Comparison of ENCODE assay signal across 8 cellular contexts in genomic region chr11:65134240-65134951, GRCh38.
A peak's percentile ranks its signal among the peaks of the same experiment; 100 is the strongest.
DNase-seq lines count a peak whose midpoint lies in the region; ATAC-seq and TF ChIP-seq lines count a peak whose summit lies in the region.

SYVN1 (minus strand) TSS chr11:65134519; CDS start chr11:65133601, 918 bp downstream.

- peaks cover 10% of the 10 kb centered on the region for H3K79me2 ChIP-seq in parathyroid adenoma

- no peak for TF ChIP-seq CTCF in GM10248 (IDR thresholded peaks at IDR 0.05; ENCODE audit: control extremely low read depth, extremely low read depth, low read depth, missing control alignments)
- no peak for TF ChIP-seq CTCF in parathyroid adenoma (IDR thresholded peaks at IDR 0.05)
- TF ChIP-seq CTCF in tibial artery (IDR thresholded peaks at IDR 0.05) = no peak

- POLR2A ChIA-PET in GM10248 (lab: Yijun Ruan, JAX) = interaction anchor here (0.6 to 2.9 kb wide), 5 partner anchors 8 to 275 kb away, joined by 3 to 10 read pairs (median 3); partner anchors contain the start of genes FAU and MRPL49

- H3K36me3 ChIP-seq in parathyroid adenoma (ENCODE audit: control insufficient read depth, insufficient read depth, low read length) (no peaks in the 10 kb centered on the region), tibial artery (peaks cover 23 to 39% (median 35%) of the 10 kb centered on the region in 3 donors)

- peak; percentile 55 for ATAC-seq in HG02588 (IDR thresholded peaks at IDR 0.05; ENCODE audit: unreplicated experiment)

- H3K4me2 ChIP-seq in parathyroid adenoma (ENCODE audit: low read length) = peak within 1 kb of the TSS; percentile 96

- H3K27me3 Mint-ChIP-seq in activated naive CD8-positive, alpha-beta T cell = no peaks in the 10 kb centered on the region

- CTCF ChIA-PET in GM10248 (lab: Yijun Ruan, JAX) = interaction anchor here (1.0 to 4.6 kb wide), 12 partner anchors 9 to 195 kb away, joined by 3 to 22 read pairs (median 5); partner anchors contain the start of genes CAPN1, FAU, MRPL49 and TM7SF2

- peak; percentile 92 for DNase-seq in GM10248 (ENCODE audit: extremely low spot score)
- peak; percentile 41 for DNase-seq in NCI-H1048 (lab: John Stamatoyannopoulos, UW)
- peak; percentile 89 for DNase-seq in SKM-1 treated with dmso at 0.1 percent for 144 hours (lab: John Stamatoyannopoulos, UW; ENCODE audit: unreplicated experiment)
- DNase-seq in head of caudate nucleus = peak; percentile 85 to 97 (median 94)
- DNase-seq in tibial artery = peak; percentile 90 to 95

- no peaks in the 10 kb centered on the region for H3K36me3 Mint-ChIP-seq in activated naive CD8-positive, alpha-beta T cell

- H3K4me1 Mint-ChIP-seq in activated naive CD8-positive, alpha-beta T cell (ENCODE audit: low read depth) = peaks cover 38% of the 10 kb centered on the region

- H3K9me3 ChIP-seq in parathyroid adenoma (ENCODE audit: control insufficient read depth, low read length) (no peaks in the 10 kb centered on the region), tibial artery (no peaks in the 10 kb centered on the region)

- peak within 1 kb of the TSS; percentile 99 for H3K4me3 Mint-ChIP-seq in activated naive CD8-positive, alpha-beta T cell

- H3K4me1 ChIP-seq in parathyroid adenoma = peaks cover 2% of the 10 kb centered on the region
- peaks cover 5 to 30% (median 28%) of the 10 kb centered on the region in 4 donors for H3K4me1 ChIP-seq in tibial artery

- peak within 1 kb of the TSS; percentile 100 for H3K27ac Mint-ChIP-seq in activated naive CD8-positive, alpha-beta T cell

- H2AFZ ChIP-seq in parathyroid adenoma = peak within 1 kb of the TSS; percentile 91

- H3K4me3 ChIP-seq in parathyroid adenoma (ENCODE audit: low read depth, low read length) (peak within 1 kb of the TSS; percentile 92), tibial artery (peak within 1 kb of the TSS; percentile 76 to 92)

- no peaks in the 10 kb centered on the region for H3K9me3 Mint-ChIP-seq in activated naive CD8-positive, alpha-beta T cell (ENCODE audit: low read depth)

- intact Hi-C loops in head of caudate nucleus (cut with DNase I) (no loop called here), tibial artery (cut with DNase I; ENCODE audit: low total_unique reads) (no loop called here)

- peak within 1 kb of the TSS; percentile 93 for H3K9ac ChIP-seq in parathyroid adenoma

- H3K27me3 ChIP-seq in parathyroid adenoma (ENCODE audit: control insufficient read depth, insufficient read depth, low read length) (no peaks in the 10 kb centered on the region), tibial artery (no peaks in the 10 kb centered on the region)

- H3K27ac ChIP-seq in parathyroid adenoma (peak within 1 kb of the TSS; percentile 100), tibial artery (peak within 1 kb of the TSS; percentile 96)

Comparison
In these comparisons a context has a peak if more than half of its experiments do, and no peak if none do; other contexts are left out.
1. Peak in every context shown above with its lines: DNase-seq, ATAC-seq, H3K4me3 ChIP-seq and H3K27ac ChIP-seq.
2. DNase-seq: peak in every context shown above with its lines; median percentile 94 in head of caudate nucleus; 92 in tibial artery; 92 in GM10248; 89 in SKM-1 treated with dmso at 0.1 percent for 144 hours; 41 in NCI-H1048.